Comparison of ENCODE assay signal across 16 cellular contexts in the genomic region with DNA sequence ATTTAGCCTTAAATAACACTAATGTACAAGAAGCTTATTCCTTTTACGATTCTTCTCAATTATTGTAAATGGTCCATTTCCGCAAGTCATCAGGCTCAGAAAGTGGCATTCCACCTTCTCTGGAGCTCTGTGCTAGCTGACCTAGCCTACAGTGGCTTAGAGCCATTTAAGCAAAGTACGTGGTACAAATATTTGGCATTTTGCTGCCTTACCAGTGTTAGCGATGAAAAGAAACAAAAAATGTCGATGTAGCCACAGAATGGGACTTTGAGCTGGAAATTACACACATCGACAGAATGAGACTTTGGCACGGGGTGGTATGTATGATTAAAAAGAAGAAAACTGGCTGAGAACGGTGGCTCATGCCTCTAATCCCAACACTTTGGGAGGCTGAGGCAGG. TPM values are rescaled to one million over a fixed set of nuclear protein-coding genes. Genes with fewer than 3 reads are reported as not detected.
DNase-seq lines count a peak whose midpoint lies in the region; ATAC-seq and TF ChIP-seq lines count a peak whose summit lies in the region.
"Had no signal": no experiment of that assay in that cellular context is flagged by ENCODE, and none has a peak within 500 bp of the region (broad histone marks: within the 10 kb centered on the region; RNA-seq: fewer than 3 reads in every experiment).

No MANE protein-coding gene starts in this region.

- H3K4me1 Mint-ChIP-seq in activated CD4-positive, alpha-beta T cell treated with anti-CD3 and anti-CD28 coated beads, Interleukin-2, amount 10 ng/mL, durations not matched to agents 24 days and 14 days, result peaks cover 26% of the 10 kb centered on the region

- peaks cover 10% of the 10 kb centered on the region for H3K9me3 ChIP-seq in RWPE2 (ENCODE audit: severe bottlenecking)
- no peaks in the 10 kb centered on the region for H3K9me3 ChIP-seq in body of pancreas
- no peaks in the 10 kb centered on the region for H3K9me3 ChIP-seq in prostate gland
- H3K9me3 ChIP-seq: pancreas, upper lobe of right lung had no signal

- intact Hi-C loops in activated CD4-positive, alpha-beta T cell treated with anti-CD3 and anti-CD28 coated beads, Interleukin-2, amount 10 ng/mL, durations not matched to agents 24 days and 14 days (cut with micrococcal nuclease), result loop anchor here (1.0 to 2.0 kb wide), 2 partner anchors 13 to 48 kb away; a partner anchor contains a TSS
- intact Hi-C loops in body of pancreas (cut with DNase I), result no loop called here
- intact Hi-C loops in prostate gland (cut with DNase I), result no loop called here
- intact Hi-C loops in left colon (cut with DNase I, micrococcal nuclease), result no loop called here

- WGBS in body of pancreas, 2 donors, result 92% methylated on average over 8 of the region's 8 CpGs
- 80% methylated on average over 8 of the region's 8 CpGs for WGBS in prostate gland

- no peaks in the 10 kb centered on the region for H3K27me3 Mint-ChIP-seq in activated CD4-positive, alpha-beta T cell treated with anti-CD3 and anti-CD28 coated beads, Interleukin-2, amount 10 ng/mL, durations not matched to agents 24 days and 14 days
- H3K27me3 Mint-ChIP-seq: CD4-positive, CD25-positive, alpha-beta regulatory T cell had no signal

- no peak for DNase-seq in activated CD4-positive, alpha-beta T cell treated with anti-CD3 and anti-CD28 coated beads, Interleukin-2, amount 10 ng/mL, durations not matched to agents 24 days and 14 days
- no peak for DNase-seq in activated CD4-positive, alpha-beta T cell treated with anti-CD3 and anti-CD28 coated beads, Interleukin-2, amount 50 U/mL, for 4 hours
- no peak for DNase-seq in RWPE2 (ENCODE audit: low spot score)
- no peak for DNase-seq in body of pancreas
- no peak for DNase-seq in prostate gland (ENCODE audit: low spot score)
- no peak for DNase-seq in left colon
- DNase-seq: hypothalamus, NCI-H1930, NCI-H524 treated with DMSO at 0.1 percent for 48 hours, upper lobe of right lung had no signal

- TF ChIP-seq CTCF in RWPE2 (IDR thresholded peaks at IDR 0.05; ENCODE audit: poor library complexity, severe bottlenecking) (no peak), body of pancreas (IDR thresholded peaks at IDR 0.05) (no peak), prostate gland (IDR thresholded peaks at IDR 0.05) (no peak)

- H3K4me3 Mint-ChIP-seq in activated CD4-positive, alpha-beta T cell treated with anti-CD3 and anti-CD28 coated beads, Interleukin-2, amount 10 ng/mL, durations not matched to agents 24 days and 14 days, result peak overlapping the region; percentile 75

- H3K36me3 Mint-ChIP-seq in activated CD4-positive, alpha-beta T cell treated with anti-CD3 and anti-CD28 coated beads, Interleukin-2, amount 10 ng/mL, durations not matched to agents 24 days and 14 days (ENCODE audit: low read depth), result peaks cover 7% of the 10 kb centered on the region
- H3K36me3 Mint-ChIP-seq: CD4-positive, CD25-positive, alpha-beta regulatory T cell had no signal

- H3K27ac ChIP-seq in RWPE2 (ENCODE audit: poor library complexity, severe bottlenecking) (peak overlapping the region; percentile 78), body of pancreas (peak overlapping the region in 3 of 4 donors; percentile 35 to 83 (median 74)), prostate gland (peak overlapping the region; percentile 55 to 59)
- H3K27ac ChIP-seq: upper lobe of right lung had no signal

- no peaks in the 10 kb centered on the region for H3K27me3 ChIP-seq in RWPE2 (ENCODE audit: insufficient read depth, poor library complexity, severe bottlenecking)
- no peaks in the 10 kb centered on the region for H3K27me3 ChIP-seq in body of pancreas
- H3K27me3 ChIP-seq in prostate gland (replicated peaks; ENCODE audit: insufficient read depth), result no peaks in the 10 kb centered on the region
- H3K27me3 ChIP-seq: pancreas, upper lobe of right lung had no signal

- peaks cover 14% of the 10 kb centered on the region for H3K9me3 Mint-ChIP-seq in activated CD4-positive, alpha-beta T cell treated with anti-CD3 and anti-CD28 coated beads, Interleukin-2, amount 10 ng/mL, durations not matched to agents 24 days and 14 days

- no peaks in the 10 kb centered on the region for H3K36me3 ChIP-seq in RWPE2 (ENCODE audit: low read depth)
- H3K36me3 ChIP-seq in body of pancreas (replicated peaks in 1 of 2; ENCODE audit: insufficient read depth in 1 of 2, low read depth in 2 of 2), result no peaks in the 10 kb centered on the region
- no peaks in the 10 kb centered on the region for H3K36me3 ChIP-seq in prostate gland
- H3K36me3 ChIP-seq: pancreas, upper lobe of right lung had no signal

- H3K4me3 ChIP-seq in RWPE2 (ENCODE audit: severe bottlenecking), result no peak overlapping the region
- no peak overlapping the region for H3K4me3 ChIP-seq in body of pancreas
- H3K4me3 ChIP-seq in prostate gland, result no peak overlapping the region
- H3K4me3 ChIP-seq: pancreas, upper lobe of right lung had no signal

- H3K4me1 ChIP-seq in RWPE2 (ENCODE audit: insufficient read depth, poor library complexity, severe bottlenecking), result peaks cover 23% of the 10 kb centered on the region
- H3K4me1 ChIP-seq in body of pancreas, result peaks cover 53% of the 10 kb centered on the region
- no peaks in the 10 kb centered on the region for H3K4me1 ChIP-seq in prostate gland (replicated peaks)
- H3K4me1 ChIP-seq: upper lobe of right lung had no signal

- ATAC-seq in RWPE2 (ENCODE audit: low read depth), result no peak
- ATAC-seq in body of pancreas, result no peak
- ATAC-seq in left colon, result no peak
- no peak for ATAC-seq in HG02852 (IDR thresholded peaks at IDR 0.05; ENCODE audit: unreplicated experiment)
- no peak for ATAC-seq in GM18861 (IDR thresholded peaks at IDR 0.05; ENCODE audit: unreplicated experiment)

- H3K27ac Mint-ChIP-seq in activated CD4-positive, alpha-beta T cell treated with anti-CD3 and anti-CD28 coated beads, Interleukin-2, amount 10 ng/mL, durations not matched to agents 24 days and 14 days, result peak overlapping the region; percentile 95
- H3K27ac Mint-ChIP-seq: CD4-positive, CD25-positive, alpha-beta regulatory T cell had no signal

- TF ChIP-seq POLR2A in body of pancreas (IDR thresholded peaks at IDR 0.05) (no peak), prostate gland (IDR thresholded peaks at IDR 0.05) (no peak)

RNA-seq across cellular contexts. Expression of a gene that starts 26.1 kb away (rescaled TPM):
- not detected in 2 replicates for total RNA-seq in activated CD4-positive, alpha-beta T cell treated with anti-CD3 and anti-CD28 coated beads, Interleukin-2, amount 10 ng/mL, durations not matched to agents 24 days and 14 days
- not detected for total RNA-seq in body of pancreas
- total RNA-seq in prostate gland, result under 1 TPM in 1 of 2 donors, not detected in 1; 0.62 TPM
- not detected for total RNA-seq in left colon
- total RNA-seq: A673; CD4-positive, CD25-positive, alpha-beta regulatory T cell; cerebellum; pancreas; upper lobe of right lung had no signal

RNA-seq across cellular contexts. Expression of a gene that starts 47.0 kb away (rescaled TPM):
- total RNA-seq in activated CD4-positive, alpha-beta T cell treated with anti-CD3 and anti-CD28 coated beads, Interleukin-2, amount 10 ng/mL, durations not matched to agents 24 days and 14 days, result 24.2 and 24.7 TPM in 2 replicates
- total RNA-seq in body of pancreas (10 to 100 TPM; 11.5 to 13.0 TPM), prostate gland (10 to 100 TPM; 17.5 to 70.3 TPM), left colon (10 to 100 TPM; 32.6 to 60.2 TPM)
